ENCODE assay signal across 9 cellular contexts in genomic region chr20:54209216-54209813, GRCh38. TPM values are rescaled to one million over a fixed set of nuclear protein-coding genes. Genes with fewer than 3 reads are reported as not detected.
DNase-seq lines count a peak whose midpoint lies in the region; ATAC-seq and TF ChIP-seq lines count a peak whose summit lies in the region.
"Had no signal": no experiment of that assay in that cellular context is flagged by ENCODE, and none has a peak within 500 bp of the region (broad histone marks: within the 10 kb centered on the region; RNA-seq: fewer than 3 reads in every experiment).

No MANE protein-coding gene starts in this region.

- peak overlapping the region; percentile 50 for H3K14ac ChIP-seq in trophoblast cell (ENCODE audit: low read length)

- no CpG with 5 or more reads among the region's 5 CpGs for WGBS in trophoblast cell (ENCODE audit: extremely low coverage, insufficient coverage, insufficient read length)

- H4K12ac ChIP-seq in trophoblast cell (ENCODE audit: low read depth, low read length) = no peak overlapping the region

- no peak overlapping the region for H3K23ac ChIP-seq in trophoblast cell (ENCODE audit: low read length)

- CTCF ChIA-PET in PC-3 (lab: Charles Lee) = interaction anchor here (0.6 to 0.7 kb wide), 2 partner anchors 54 to 173 kb away, joined by 3 to 10 read pairs; no protein-coding TSS in a partner anchor

- H2BK120ac ChIP-seq in trophoblast cell (ENCODE audit: insufficient read depth, low read length, poor library complexity) = peak overlapping the region; percentile 18

- peaks cover 55% of the 10 kb centered on the region for H3K79me2 ChIP-seq in DOHH2 (ENCODE audit: control insufficient read depth, low read length)
- peaks cover 64% of the 10 kb centered on the region for H3K79me2 ChIP-seq in PC-3 (ENCODE audit: low read length)
- H3K79me2 ChIP-seq in trophoblast cell (ENCODE audit: control insufficient read depth, insufficient read depth, low read length, poor library complexity) = peaks cover 13% of the 10 kb centered on the region

- H2BK12ac ChIP-seq in trophoblast cell (ENCODE audit: low read length) = peak overlapping the region; percentile 82

- ATAC-seq in PC-3 = no peak
- ATAC-seq in GM18909 (IDR thresholded peaks at IDR 0.05; ENCODE audit: poor library complexity, unreplicated experiment) = no peak

- no peak overlapping the region for H2AK5ac ChIP-seq in trophoblast cell (ENCODE audit: low read length)

- H3K9me3 ChIP-seq in DOHH2 (ENCODE audit: control insufficient read depth, insufficient read depth, low read length) (no peaks in the 10 kb centered on the region), PC-3 (ENCODE audit: low read length) (no peaks in the 10 kb centered on the region), trophoblast cell (ENCODE audit: insufficient read depth, low read depth, low read length) (no peaks in the 10 kb centered on the region)

- H3K36me3 ChIP-seq in DOHH2 (ENCODE audit: control insufficient read depth, low read length) (no peaks in the 10 kb centered on the region; the same call in 1 of the 2 replicates), PC-3 (ENCODE audit: low read depth, low read length) (0 out of 2 replicates have a peak, but pooled peaks cover 6% of the 10 kb centered on the region), trophoblast cell (ENCODE audit: control insufficient read depth in 1 of 2, insufficient read depth in 2 of 2, low read length in 2 of 2) (no peaks in the 10 kb centered on the region)

- DNase-seq in PC-3 = no peak
- no peak for DNase-seq in epithelial cell of esophagus (ENCODE audit: low read depth)
- peak in 1 of 2 donors; percentile 46 for DNase-seq in trophoblast cell
- DNase-seq in cerebellar nuclear complex (lab: John Stamatoyannopoulos, UW) = no peak
- DNase-seq in stimulated activated naive CD4-positive, alpha-beta T cell treated with Interleukin-2 at 50 U/mL for 16 hours (lab: John Stamatoyannopoulos, UW) = no peak
- no peak for DNase-seq in AML-193 (lab: John Stamatoyannopoulos, UW)

- H3K27ac ChIP-seq in DOHH2 (ENCODE audit: low read depth, low read length) = no peak overlapping the region
- H3K27ac ChIP-seq in PC-3 (ENCODE audit: low read length) = no peak overlapping the region
- H3K27ac ChIP-seq in trophoblast cell (ENCODE audit: low read depth, low read length) = peak overlapping the region; percentile 75

- TSS peak; percentile 42 for BruUV-seq in PC-3 (replicated peaks; lab: Mats Ljungman, UMichigan)

- H3F3A ChIP-seq in DOHH2 (ENCODE audit: control insufficient read depth, insufficient read depth) = no peaks in the 10 kb centered on the region
- no peaks in the 10 kb centered on the region for H3F3A ChIP-seq in PC-3 (ENCODE audit: low read length, unreplicated experiment)

- POLR2A ChIA-PET in PC-3 (lab: Charles Lee; ENCODE audit: unreplicated experiment) = no interaction called here

- H3K79me1 ChIP-seq in trophoblast cell (ENCODE audit: low read length) = peaks cover 16% of the 10 kb centered on the region

- intact Hi-C loops in PC-3 (cut with micrococcal nuclease) = loop anchor here (5.0 to 10.0 kb wide), 2 partner anchors 262 to 635 kb away; no protein-coding TSS in a partner anchor

- no peaks in the 10 kb centered on the region for H3K9me2 ChIP-seq in DOHH2 (replicated peaks; ENCODE audit: control insufficient read depth, low read length)
- no peaks in the 10 kb centered on the region for H3K9me2 ChIP-seq in PC-3 (replicated peaks; ENCODE audit: low read length)

- H3K9ac ChIP-seq in PC-3 (ENCODE audit: low read length) (peak overlapping the region; percentile 94), trophoblast cell (ENCODE audit: low read length) (peak overlapping the region; percentile 18)

- H2AFZ ChIP-seq in PC-3 (ENCODE audit: low read length) (no peak overlapping the region), trophoblast cell (ENCODE audit: insufficient read depth, low read length, poor library complexity) (no peak overlapping the region)

- TF ChIP-seq CTCF in DOHH2 (IDR thresholded peaks at IDR 0.05; ENCODE audit: low read depth, low read length, poor library complexity, severe bottlenecking) (no peak), PC-3 (conservative IDR thresholded peaks at IDR 0.05; ENCODE audit: low read depth, low read length) (peak; percentile 31; the same call in 1 of the 2 replicates), epithelial cell of esophagus (IDR thresholded peaks at IDR 0.05; ENCODE audit: insufficient read depth, low read depth, low read length, missing control alignments) (no peak)

- H3K4me3 ChIP-seq in DOHH2 (ENCODE audit: low read length) (peak overlapping the region; percentile 90), PC-3 (ENCODE audit: low read length) (peak overlapping the region; percentile 79), epithelial cell of esophagus (ENCODE audit: low read length) (peak overlapping the region; percentile 83), trophoblast cell (ENCODE audit: low read depth, low read length) (no peak overlapping the region)

- H4K91ac ChIP-seq in trophoblast cell (ENCODE audit: low read depth, low read length) = no peak overlapping the region

- H3K4me1 ChIP-seq in DOHH2 (ENCODE audit: control insufficient read depth, low read length) (peaks cover 12% of the 10 kb centered on the region), PC-3 (ENCODE audit: insufficient read depth, low read length) (peaks cover 13% of the 10 kb centered on the region), trophoblast cell (ENCODE audit: control insufficient read depth in 1 of 2, insufficient read depth in 2 of 2, low read length in 2 of 2) (peaks cover 11 to 18% of the 10 kb centered on the region in 2 experiments)

- no peak overlapping the region for H3K18ac ChIP-seq in trophoblast cell (ENCODE audit: low read length)

- H3K4me2 ChIP-seq in DOHH2 (ENCODE audit: low read length) (peak overlapping the region; percentile 77), PC-3 (ENCODE audit: low read length) (peak overlapping the region; percentile 82), trophoblast cell (ENCODE audit: low read length) (peak overlapping the region; percentile 61)

- no peak overlapping the region for H2BK5ac ChIP-seq in trophoblast cell (ENCODE audit: low read depth, low read length, poor library complexity)

- H4K20me1 ChIP-seq in DOHH2 (ENCODE audit: control insufficient read depth, insufficient read depth, low read depth, low read length) = no peaks in the 10 kb centered on the region
- H4K20me1 ChIP-seq in PC-3 (ENCODE audit: low read length) = peaks cover 24% of the 10 kb centered on the region; the same call in 1 of the 2 replicates

- H3K27me3 ChIP-seq in DOHH2 (ENCODE audit: control insufficient read depth, low read length) (peaks cover 5% of the 10 kb centered on the region; the same call in 1 of the 2 replicates), PC-3 (ENCODE audit: low read length) (no peaks in the 10 kb centered on the region), trophoblast cell (ENCODE audit: insufficient read depth, low read length) (no peaks in the 10 kb centered on the region)

- H4K8ac ChIP-seq in trophoblast cell (ENCODE audit: low read depth, low read length) = no peak overlapping the region

- peak overlapping the region; percentile 99 for H3K4ac ChIP-seq in trophoblast cell (ENCODE audit: low read depth, low read length)

RNA-seq across cellular contexts. Expression of gene PFDN4, which starts 1.4 kb away (rescaled TPM):
- 100 and 122 TPM in 2 replicates for total RNA-seq in PC-3 (2014; rRNA removed)
- polyA plus RNA-seq in trophoblast cell (2013) = 157 and 160 TPM in 2 replicates

RNA-seq across cellular contexts. Expression of gene CYP24A1, which starts 35.5 kb away (rescaled TPM):
- 0.81 and 1.2 TPM in 2 replicates for total RNA-seq in PC-3 (2014; rRNA removed)
- polyA plus RNA-seq in trophoblast cell (2013) = 4.6 and 4.7 TPM in 2 replicates
- total RNA-seq: lung microvascular endothelial cell had no signal
